ENCODE assay signal across 14 cellular contexts in the genomic region with DNA sequence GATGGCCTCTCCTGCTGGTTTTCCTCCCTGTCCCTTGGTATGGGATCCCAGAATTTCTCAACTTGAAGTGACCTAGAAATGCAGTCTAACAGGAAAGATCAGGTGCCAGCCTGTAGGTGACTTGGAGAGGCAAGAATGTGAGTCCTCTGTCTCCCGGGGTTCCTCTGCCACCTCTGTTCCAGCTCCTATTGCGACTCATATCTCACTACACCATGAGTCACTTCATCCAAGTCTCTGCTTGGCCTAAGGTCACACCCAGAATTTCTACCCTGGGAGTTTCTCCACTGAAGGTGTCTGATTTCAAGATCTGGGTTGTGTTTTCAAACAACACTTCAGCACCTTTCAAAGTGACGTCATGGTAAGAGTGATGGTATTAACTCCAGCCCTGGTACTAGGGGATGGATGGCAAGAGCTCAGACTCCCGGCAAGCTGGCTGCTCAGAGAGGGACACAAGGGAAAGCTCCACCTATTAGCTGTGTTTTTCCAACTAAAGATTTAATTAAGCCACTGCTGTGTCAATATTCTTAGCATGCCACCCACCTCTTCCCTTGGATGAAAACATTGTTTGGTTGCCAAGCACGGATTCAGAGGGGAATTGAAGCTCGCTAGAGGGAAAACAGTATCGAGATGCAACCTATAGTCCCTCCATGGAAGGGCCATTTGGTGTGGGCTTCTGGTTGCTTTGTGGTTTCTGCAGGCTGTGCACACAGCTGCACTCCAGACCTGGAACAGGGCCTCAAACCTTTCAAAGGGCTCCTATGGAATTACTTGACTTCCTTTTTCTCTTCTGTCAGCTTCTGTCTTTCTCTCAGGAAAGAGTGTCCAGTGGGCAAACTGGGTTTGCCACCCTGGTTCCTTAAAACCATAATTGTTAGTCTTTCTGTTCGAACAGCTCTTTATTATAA.
A peak's percentile ranks its signal among the peaks of the same experiment; 100 is the strongest.
DNase-seq lines count a peak whose midpoint lies in the region; ATAC-seq, FAIRE-seq and TF ChIP-seq lines count a peak whose summit lies in the region.
"Had no signal": no experiment of that assay in that cellular context is flagged by ENCODE, and none has a peak within 500 bp of the region (broad histone marks: within the 10 kb centered on the region; RNA-seq: fewer than 3 reads in every experiment).

No MANE protein-coding gene starts in this region.

- no peaks in the 10 kb centered on the region for H3K36me3 Mint-ChIP-seq in MCF 10A (ENCODE audit: insufficient read depth, unreplicated experiment)
- H3K36me3 Mint-ChIP-seq: naive B cell had no signal

- H3K27me3 Mint-ChIP-seq in MCF 10A (ENCODE audit: insufficient read depth, unreplicated experiment) = no peaks in the 10 kb centered on the region

- H3K4me1 Mint-ChIP-seq in MCF 10A (ENCODE audit: insufficient read depth, unreplicated experiment) = peaks cover 19% of the 10 kb centered on the region
- H3K4me1 Mint-ChIP-seq: naive B cell; stimulated activated naive CD8-positive, alpha-beta T cell treated with anti-CD3 and anti-CD28 coated beads, Interleukin-15, amount 100 ng/mL, for 72 hours had no signal

- H3K4me1 ChIP-seq in stomach = peaks cover 0 to 13% (median 8%) of the 10 kb centered on the region in 4 donors
- no peaks in the 10 kb centered on the region for H3K4me1 ChIP-seq in mucosa of descending colon (ENCODE audit: low read depth)
- H3K4me1 ChIP-seq: adrenal gland had no signal

- TF ChIP-seq CTCF in MCF 10A (IDR thresholded peaks at IDR 0.05; ENCODE audit: unreplicated experiment) = no peak
- TF ChIP-seq CTCF in stomach (IDR thresholded peaks at IDR 0.05) = no peak
- TF ChIP-seq CTCF in mucosa of descending colon (IDR thresholded peaks at IDR 0.05) = no peak

- peaks cover 12% of the 10 kb centered on the region for H3K9me3 Mint-ChIP-seq in MCF 10A (ENCODE audit: unreplicated experiment)

- intact Hi-C loops in MCF 10A (cut with micrococcal nuclease) = no loop called here
- intact Hi-C loops in stomach (cut with DNase I; ENCODE audit: low total_unique reads) = no loop called here
- intact Hi-C loops in mucosa of descending colon (cut with DNase I, micrococcal nuclease) = no loop called here

- H3K4me3 ChIP-seq in stomach (no peak overlapping the region), mucosa of descending colon (no peak overlapping the region)
- H3K4me3 ChIP-seq: adrenal gland had no signal

- WGBS in stomach, 5 donors = 27 to 50% (median 42%) methylated on average over 8 of the region's 8 CpGs

- FAIRE-seq in HTR-8/SVneo (lab: Jason Lieb, UNC) = no peak

- CTCF ChIA-PET in MCF 10A (lab: Yijun Ruan, JAX) = interaction anchor here (0.9 kb wide), 1 partner anchor 11 kb away, joined by 8 read pairs; no protein-coding TSS in a partner anchor

- H3K36me3 ChIP-seq in stomach (no peaks in the 10 kb centered on the region), mucosa of descending colon (ENCODE audit: low read depth) (no peaks in the 10 kb centered on the region)
- H3K36me3 ChIP-seq: adrenal gland had no signal

- no peak overlapping the region for H3K4me3 Mint-ChIP-seq in MCF 10A (ENCODE audit: unreplicated experiment)
- H3K4me3 Mint-ChIP-seq: naive B cell; stimulated activated naive CD8-positive, alpha-beta T cell treated with anti-CD3 and anti-CD28 coated beads, Interleukin-15, amount 100 ng/mL, for 72 hours had no signal

- POLR2A ChIA-PET in MCF 10A (lab: Yijun Ruan, JAX) = interaction anchor here (1.3 to 1.4 kb wide), 3 partner anchors 9 to 140 kb away, joined by 4 to 10 read pairs (median 9); no protein-coding TSS in a partner anchor

- peak overlapping the region in 1 of 5 donors; percentile 4 for H3K27ac ChIP-seq in stomach
- H3K27ac ChIP-seq: adrenal gland had no signal

- no peaks in the 10 kb centered on the region for H3K27me3 ChIP-seq in stomach
- H3K27me3 ChIP-seq: adrenal gland had no signal

- H3K27ac Mint-ChIP-seq in MCF 10A (ENCODE audit: low read depth, unreplicated experiment) = peak overlapping the region; percentile 13
- H3K27ac Mint-ChIP-seq: naive B cell; stimulated activated naive CD8-positive, alpha-beta T cell treated with anti-CD3 and anti-CD28 coated beads, Interleukin-15, amount 100 ng/mL, for 72 hours had no signal

- no peak for TF ChIP-seq POLR2A in stomach (IDR thresholded peaks at IDR 0.05)

- no peaks in the 10 kb centered on the region for H3K9me3 ChIP-seq in stomach
- no peaks in the 10 kb centered on the region for H3K9me3 ChIP-seq in mucosa of descending colon
- H3K9me3 ChIP-seq: adrenal gland had no signal

- DNase-seq in HTR-8/SVneo (ENCODE audit: insufficient read length, low spot score) (peak; percentile 5), MCF 10A (ENCODE audit: unreplicated experiment) (peak; percentile 92), hepatic stellate cell (ENCODE audit: low spot score) (peak; percentile 20), stomach (peak; percentile 36), DMS53 treated with DMSO at 0.1 percent for 48 hours (lab: John Stamatoyannopoulos, UW; ENCODE audit: unreplicated experiment) (no peak), DMS153 treated with DMSO at 0.1 percent for 48 hours (lab: John Stamatoyannopoulos, UW; ENCODE audit: unreplicated experiment) (no peak), mucosa of descending colon (no peak)
- DNase-seq: adrenal gland; DMS79; naive B cell; NCI-H345; stimulated activated CD4-positive, alpha-beta T cell treated with anti-CD3 and anti-CD28 coated beads, Interleukin-1b, Interleukin-23, amount 100 ng/mL, for 48 hours; stimulated activated naive CD8-positive, alpha-beta T cell treated with anti-CD3 and anti-CD28 coated beads, Interleukin-15, amount 100 ng/mL, for 72 hours had no signal

- no peak for TF ChIP-seq EP300 in stomach (IDR thresholded peaks at IDR 0.05)

- no TSS peak for BruUV-seq in MCF 10A (replicated peaks; lab: Mats Ljungman, UMichigan)

- no peak for ATAC-seq in GM19328 (IDR thresholded peaks at IDR 0.05; ENCODE audit: unreplicated experiment)
- ATAC-seq in mucosa of descending colon = no peak
- ATAC-seq: stimulated activated naive CD8-positive, alpha-beta T cell treated with anti-CD3 and anti-CD28 coated beads, Interleukin-15, amount 100 ng/mL, for 72 hours had no signal

Comparison
In these comparisons a context has a peak if more than half of its experiments do, and no peak if none do; other contexts are left out.
1. DNase-seq: peak in HTR-8/SVneo (single experiment), MCF 10A (single experiment), hepatic stellate cell (single experiment) and stomach (single experiment); none in DMS53 treated with DMSO at 0.1 percent for 48 hours (single experiment), DMS153 treated with DMSO at 0.1 percent for 48 hours (single experiment) and mucosa of descending colon (0 of 3).